Comparison of ENCODE assay signal across 1 cellular context in the genomic region with DNA sequence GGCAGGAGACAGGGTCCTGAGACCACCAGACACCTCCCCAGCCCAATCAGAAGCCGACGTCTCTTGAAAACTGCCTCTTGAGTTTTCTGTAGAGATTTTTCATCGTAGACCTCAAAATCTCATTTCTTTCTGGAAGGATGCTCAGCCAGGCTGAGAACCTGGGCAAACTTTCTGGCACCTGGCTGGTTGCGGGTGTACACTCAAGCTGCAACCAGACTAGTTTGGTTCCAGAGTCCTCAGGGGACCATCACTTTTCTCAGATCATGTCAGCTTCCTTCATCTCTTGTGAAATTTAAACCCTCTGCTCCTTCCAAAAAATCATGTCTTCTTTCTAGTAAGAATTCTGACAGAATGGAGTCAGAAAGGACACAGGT.
A peak's percentile ranks its signal among the peaks of the same experiment; 100 is the strongest.
TF ChIP-seq lines count a peak whose summit lies in the region.

No MANE protein-coding gene starts in this region.

TF ChIP-seq in GM12878, 131 proteins besides CTCF, POLR2A, EP300 and RAD21 (continued from another document):
- TF ChIP-seq, protein P1, sequence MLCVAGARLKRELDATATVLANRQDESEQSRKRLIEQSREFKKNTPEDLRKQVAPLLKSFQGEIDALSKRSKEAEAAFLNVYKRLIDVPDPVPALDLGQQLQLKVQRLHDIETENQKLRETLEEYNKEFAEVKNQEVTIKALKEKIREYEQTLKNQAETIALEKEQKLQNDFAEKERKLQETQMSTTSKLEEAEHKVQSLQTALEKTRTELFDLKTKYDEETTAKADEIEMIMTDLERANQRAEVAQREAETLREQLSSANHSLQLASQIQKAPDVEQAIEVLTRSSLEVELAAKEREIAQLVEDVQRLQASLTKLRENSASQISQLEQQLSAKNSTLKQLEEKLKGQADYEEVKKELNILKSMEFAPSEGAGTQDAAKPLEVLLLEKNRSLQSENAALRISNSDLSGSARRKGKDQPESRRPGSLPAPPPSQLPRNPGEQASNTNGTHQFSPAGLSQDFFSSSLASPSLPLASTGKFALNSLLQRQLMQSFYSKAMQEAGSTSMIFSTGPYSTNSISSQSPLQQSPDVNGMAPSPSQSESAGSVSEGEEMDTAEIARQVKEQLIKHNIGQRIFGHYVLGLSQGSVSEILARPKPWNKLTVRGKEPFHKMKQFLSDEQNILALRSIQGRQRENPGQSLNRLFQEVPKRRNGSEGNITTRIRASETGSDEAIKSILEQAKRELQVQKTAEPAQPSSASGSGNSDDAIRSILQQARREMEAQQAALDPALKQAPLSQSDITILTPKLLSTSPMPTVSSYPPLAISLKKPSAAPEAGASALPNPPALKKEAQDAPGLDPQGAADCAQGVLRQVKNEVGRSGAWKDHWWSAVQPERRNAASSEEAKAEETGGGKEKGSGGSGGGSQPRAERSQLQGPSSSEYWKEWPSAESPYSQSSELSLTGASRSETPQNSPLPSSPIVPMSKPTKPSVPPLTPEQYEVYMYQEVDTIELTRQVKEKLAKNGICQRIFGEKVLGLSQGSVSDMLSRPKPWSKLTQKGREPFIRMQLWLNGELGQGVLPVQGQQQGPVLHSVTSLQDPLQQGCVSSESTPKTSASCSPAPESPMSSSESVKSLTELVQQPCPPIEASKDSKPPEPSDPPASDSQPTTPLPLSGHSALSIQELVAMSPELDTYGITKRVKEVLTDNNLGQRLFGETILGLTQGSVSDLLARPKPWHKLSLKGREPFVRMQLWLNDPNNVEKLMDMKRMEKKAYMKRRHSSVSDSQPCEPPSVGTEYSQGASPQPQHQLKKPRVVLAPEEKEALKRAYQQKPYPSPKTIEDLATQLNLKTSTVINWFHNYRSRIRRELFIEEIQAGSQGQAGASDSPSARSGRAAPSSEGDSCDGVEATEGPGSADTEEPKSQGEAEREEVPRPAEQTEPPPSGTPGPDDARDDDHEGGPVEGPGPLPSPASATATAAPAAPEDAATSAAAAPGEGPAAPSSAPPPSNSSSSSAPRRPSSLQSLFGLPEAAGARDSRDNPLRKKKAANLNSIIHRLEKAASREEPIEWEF (IDR thresholded peaks at IDR 0.05; ENCODE audit: insufficient replicate concordance, low read depth, low read length), result no peak
- TF ChIP-seq NR2C2 (IDR thresholded peaks at IDR 0.05; ENCODE audit: borderline replicate concordance, control insufficient read depth, insufficient read length, low read depth) (no peak), RFX5 (IDR thresholded peaks at IDR 0.05; ENCODE audit: low read depth, low read length) (no peak), NFXL1 (IDR thresholded peaks at IDR 0.05; ENCODE audit: borderline replicate concordance) (no peak), NFIC (IDR thresholded peaks at IDR 0.05; ENCODE audit: low read depth, low read length) (peak; percentile 64; the same call in 1 of the 2 replicates), CHD1 (IDR thresholded peaks at IDR 0.05; ENCODE audit: low read depth, low read length) (no peak), ZNF384 (IDR thresholded peaks at IDR 0.05; ENCODE audit: borderline replicate concordance, low read depth, low read length) (no peak), CBX5 (IDR thresholded peaks at IDR 0.05; ENCODE audit: low read depth) (no peak), SP1 (IDR thresholded peaks at IDR 0.05; ENCODE audit: low read depth, low read length) (no peak), KLF5 (IDR thresholded peaks at IDR 0.05; ENCODE audit: partially characterized antibody) (no peak), LARP7 (IDR thresholded peaks at IDR 0.05) (no peak; the same call in 1 of the 2 replicates), SPI1 (IDR thresholded peaks at IDR 0.05; ENCODE audit: borderline replicate concordance, insufficient read depth, low read depth, low read length) (no peak), MTA3 (IDR thresholded peaks at IDR 0.05; ENCODE audit: borderline replicate concordance, low read length) (no peak), YY1 (IDR thresholded peaks at IDR 0.05; ENCODE audit: low read depth, low read length) (no peak), NBN (IDR thresholded peaks at IDR 0.05) (no peak), ZBED1 (IDR thresholded peaks at IDR 0.05; ENCODE audit: borderline replicate concordance) (no peak), NFYA (IDR thresholded peaks at IDR 0.05; ENCODE audit: borderline replicate concordance, low read depth, low read length) (no peak), PAX5 (IDR thresholded peaks at IDR 0.05; ENCODE audit: borderline replicate concordance, low read depth, low read length) (peak; percentile 65; the same call in 1 of the 2 replicates), NR2F1 (conservative IDR thresholded peaks at IDR 0.05) (0 out of 2 replicates have a peak, but pooled peaks have one; percentile 10), PAX8 (IDR thresholded peaks at IDR 0.05) (no peak), GATAD2B (conservative IDR thresholded peaks at IDR 0.05; ENCODE audit: low read depth) (no peak), POU2F2 (IDR thresholded peaks at IDR 0.05; ENCODE audit: borderline replicate concordance, low read depth, low read length) (peak; percentile 43; the same call in 1 of the 3 replicates), ASH2L (IDR thresholded peaks at IDR 0.05; ENCODE audit: borderline replicate concordance, low read depth) (no peak)
- TF ChIP-seq, protein P2, sequence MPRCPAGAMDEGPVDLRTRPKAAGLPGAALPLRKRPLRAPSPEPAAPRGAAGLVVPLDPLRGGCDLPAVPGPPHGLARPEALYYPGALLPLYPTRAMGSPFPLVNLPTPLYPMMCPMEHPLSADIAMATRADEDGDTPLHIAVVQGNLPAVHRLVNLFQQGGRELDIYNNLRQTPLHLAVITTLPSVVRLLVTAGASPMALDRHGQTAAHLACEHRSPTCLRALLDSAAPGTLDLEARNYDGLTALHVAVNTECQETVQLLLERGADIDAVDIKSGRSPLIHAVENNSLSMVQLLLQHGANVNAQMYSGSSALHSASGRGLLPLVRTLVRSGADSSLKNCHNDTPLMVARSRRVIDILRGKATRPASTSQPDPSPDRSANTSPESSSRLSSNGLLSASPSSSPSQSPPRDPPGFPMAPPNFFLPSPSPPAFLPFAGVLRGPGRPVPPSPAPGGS (IDR thresholded peaks at IDR 0.05; ENCODE audit: borderline replicate concordance, insufficient read depth, low read depth, low read length, poor library complexity, severe bottlenecking), result no peak
- TF ChIP-seq, protein P3, sequence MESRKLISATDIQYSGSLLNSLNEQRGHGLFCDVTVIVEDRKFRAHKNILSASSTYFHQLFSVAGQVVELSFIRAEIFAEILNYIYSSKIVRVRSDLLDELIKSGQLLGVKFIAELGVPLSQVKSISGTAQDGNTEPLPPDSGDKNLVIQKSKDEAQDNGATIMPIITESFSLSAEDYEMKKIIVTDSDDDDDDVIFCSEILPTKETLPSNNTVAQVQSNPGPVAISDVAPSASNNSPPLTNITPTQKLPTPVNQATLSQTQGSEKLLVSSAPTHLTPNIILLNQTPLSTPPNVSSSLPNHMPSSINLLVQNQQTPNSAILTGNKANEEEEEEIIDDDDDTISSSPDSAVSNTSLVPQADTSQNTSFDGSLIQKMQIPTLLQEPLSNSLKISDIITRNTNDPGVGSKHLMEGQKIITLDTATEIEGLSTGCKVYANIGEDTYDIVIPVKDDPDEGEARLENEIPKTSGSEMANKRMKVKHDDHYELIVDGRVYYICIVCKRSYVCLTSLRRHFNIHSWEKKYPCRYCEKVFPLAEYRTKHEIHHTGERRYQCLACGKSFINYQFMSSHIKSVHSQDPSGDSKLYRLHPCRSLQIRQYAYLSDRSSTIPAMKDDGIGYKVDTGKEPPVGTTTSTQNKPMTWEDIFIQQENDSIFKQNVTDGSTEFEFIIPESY (IDR thresholded peaks at IDR 0.05), result no peak
- TF ChIP-seq, protein P4, sequence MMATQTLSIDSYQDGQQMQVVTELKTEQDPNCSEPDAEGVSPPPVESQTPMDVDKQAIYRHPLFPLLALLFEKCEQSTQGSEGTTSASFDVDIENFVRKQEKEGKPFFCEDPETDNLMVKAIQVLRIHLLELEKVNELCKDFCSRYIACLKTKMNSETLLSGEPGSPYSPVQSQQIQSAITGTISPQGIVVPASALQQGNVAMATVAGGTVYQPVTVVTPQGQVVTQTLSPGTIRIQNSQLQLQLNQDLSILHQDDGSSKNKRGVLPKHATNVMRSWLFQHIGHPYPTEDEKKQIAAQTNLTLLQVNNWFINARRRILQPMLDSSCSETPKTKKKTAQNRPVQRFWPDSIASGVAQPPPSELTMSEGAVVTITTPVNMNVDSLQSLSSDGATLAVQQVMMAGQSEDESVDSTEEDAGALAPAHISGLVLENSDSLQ (IDR thresholded peaks at IDR 0.05), result no peak
- TF ChIP-seq, protein P5, sequence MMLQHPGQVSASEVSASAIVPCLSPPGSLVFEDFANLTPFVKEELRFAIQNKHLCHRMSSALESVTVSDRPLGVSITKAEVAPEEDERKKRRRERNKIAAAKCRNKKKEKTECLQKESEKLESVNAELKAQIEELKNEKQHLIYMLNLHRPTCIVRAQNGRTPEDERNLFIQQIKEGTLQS (IDR thresholded peaks at IDR 0.05; ENCODE audit: borderline replicate concordance, extremely low read depth, low read depth, low read length), result no peak
- TF ChIP-seq, protein P6, sequence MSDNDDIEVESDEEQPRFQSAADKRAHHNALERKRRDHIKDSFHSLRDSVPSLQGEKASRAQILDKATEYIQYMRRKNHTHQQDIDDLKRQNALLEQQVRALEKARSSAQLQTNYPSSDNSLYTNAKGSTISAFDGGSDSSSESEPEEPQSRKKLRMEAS (IDR thresholded peaks at IDR 0.05; ENCODE audit: low read depth, low read length), result no peak
- TF ChIP-seq, protein P7, sequence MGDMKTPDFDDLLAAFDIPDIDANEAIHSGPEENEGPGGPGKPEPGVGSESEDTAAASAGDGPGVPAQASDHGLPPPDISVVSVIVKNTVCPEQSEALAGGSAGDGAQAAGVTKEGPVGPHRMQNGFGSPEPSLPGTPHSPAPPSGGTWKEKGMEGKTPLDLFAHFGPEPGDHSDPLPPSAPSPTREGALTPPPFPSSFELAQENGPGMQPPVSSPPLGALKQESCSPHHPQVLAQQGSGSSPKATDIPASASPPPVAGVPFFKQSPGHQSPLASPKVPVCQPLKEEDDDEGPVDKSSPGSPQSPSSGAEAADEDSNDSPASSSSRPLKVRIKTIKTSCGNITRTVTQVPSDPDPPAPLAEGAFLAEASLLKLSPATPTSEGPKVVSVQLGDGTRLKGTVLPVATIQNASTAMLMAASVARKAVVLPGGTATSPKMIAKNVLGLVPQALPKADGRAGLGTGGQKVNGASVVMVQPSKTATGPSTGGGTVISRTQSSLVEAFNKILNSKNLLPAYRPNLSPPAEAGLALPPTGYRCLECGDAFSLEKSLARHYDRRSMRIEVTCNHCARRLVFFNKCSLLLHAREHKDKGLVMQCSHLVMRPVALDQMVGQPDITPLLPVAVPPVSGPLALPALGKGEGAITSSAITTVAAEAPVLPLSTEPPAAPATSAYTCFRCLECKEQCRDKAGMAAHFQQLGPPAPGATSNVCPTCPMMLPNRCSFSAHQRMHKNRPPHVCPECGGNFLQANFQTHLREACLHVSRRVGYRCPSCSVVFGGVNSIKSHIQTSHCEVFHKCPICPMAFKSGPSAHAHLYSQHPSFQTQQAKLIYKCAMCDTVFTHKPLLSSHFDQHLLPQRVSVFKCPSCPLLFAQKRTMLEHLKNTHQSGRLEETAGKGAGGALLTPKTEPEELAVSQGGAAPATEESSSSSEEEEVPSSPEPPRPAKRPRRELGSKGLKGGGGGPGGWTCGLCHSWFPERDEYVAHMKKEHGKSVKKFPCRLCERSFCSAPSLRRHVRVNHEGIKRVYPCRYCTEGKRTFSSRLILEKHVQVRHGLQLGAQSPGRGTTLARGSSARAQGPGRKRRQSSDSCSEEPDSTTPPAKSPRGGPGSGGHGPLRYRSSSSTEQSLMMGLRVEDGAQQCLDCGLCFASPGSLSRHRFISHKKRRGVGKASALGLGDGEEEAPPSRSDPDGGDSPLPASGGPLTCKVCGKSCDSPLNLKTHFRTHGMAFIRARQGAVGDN (IDR thresholded peaks at IDR 0.05), result 0 out of 2 replicates have a peak, but pooled peaks have one; percentile 44
- TF ChIP-seq, protein P8, sequence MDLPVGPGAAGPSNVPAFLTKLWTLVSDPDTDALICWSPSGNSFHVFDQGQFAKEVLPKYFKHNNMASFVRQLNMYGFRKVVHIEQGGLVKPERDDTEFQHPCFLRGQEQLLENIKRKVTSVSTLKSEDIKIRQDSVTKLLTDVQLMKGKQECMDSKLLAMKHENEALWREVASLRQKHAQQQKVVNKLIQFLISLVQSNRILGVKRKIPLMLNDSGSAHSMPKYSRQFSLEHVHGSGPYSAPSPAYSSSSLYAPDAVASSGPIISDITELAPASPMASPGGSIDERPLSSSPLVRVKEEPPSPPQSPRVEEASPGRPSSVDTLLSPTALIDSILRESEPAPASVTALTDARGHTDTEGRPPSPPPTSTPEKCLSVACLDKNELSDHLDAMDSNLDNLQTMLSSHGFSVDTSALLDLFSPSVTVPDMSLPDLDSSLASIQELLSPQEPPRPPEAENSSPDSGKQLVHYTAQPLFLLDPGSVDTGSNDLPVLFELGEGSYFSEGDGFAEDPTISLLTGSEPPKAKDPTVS (IDR thresholded peaks at IDR 0.05; ENCODE audit: low read depth, low read length), result no peak
- TF ChIP-seq, protein P9, sequence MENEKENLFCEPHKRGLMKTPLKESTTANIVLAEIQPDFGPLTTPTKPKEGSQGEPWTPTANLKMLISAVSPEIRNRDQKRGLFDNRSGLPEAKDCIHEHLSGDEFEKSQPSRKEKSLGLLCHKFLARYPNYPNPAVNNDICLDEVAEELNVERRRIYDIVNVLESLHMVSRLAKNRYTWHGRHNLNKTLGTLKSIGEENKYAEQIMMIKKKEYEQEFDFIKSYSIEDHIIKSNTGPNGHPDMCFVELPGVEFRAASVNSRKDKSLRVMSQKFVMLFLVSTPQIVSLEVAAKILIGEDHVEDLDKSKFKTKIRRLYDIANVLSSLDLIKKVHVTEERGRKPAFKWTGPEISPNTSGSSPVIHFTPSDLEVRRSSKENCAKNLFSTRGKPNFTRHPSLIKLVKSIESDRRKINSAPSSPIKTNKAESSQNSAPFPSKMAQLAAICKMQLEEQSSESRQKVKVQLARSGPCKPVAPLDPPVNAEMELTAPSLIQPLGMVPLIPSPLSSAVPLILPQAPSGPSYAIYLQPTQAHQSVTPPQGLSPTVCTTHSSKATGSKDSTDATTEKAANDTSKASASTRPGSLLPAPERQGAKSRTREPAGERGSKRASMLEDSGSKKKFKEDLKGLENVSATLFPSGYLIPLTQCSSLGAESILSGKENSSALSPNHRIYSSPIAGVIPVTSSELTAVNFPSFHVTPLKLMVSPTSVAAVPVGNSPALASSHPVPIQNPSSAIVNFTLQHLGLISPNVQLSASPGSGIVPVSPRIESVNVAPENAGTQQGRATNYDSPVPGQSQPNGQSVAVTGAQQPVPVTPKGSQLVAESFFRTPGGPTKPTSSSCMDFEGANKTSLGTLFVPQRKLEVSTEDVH (IDR thresholded peaks at IDR 0.05; ENCODE audit: low read depth, partially characterized antibody), result no peak
